Comparison of ENCODE assay signal across 10 cellular contexts in genomic region chr9:69180200-69180599, GRCh38. TPM values are rescaled to one million over a fixed set of nuclear protein-coding genes. Genes with fewer than 3 reads are reported as not detected.
DNase-seq lines count a peak whose midpoint lies in the region; ATAC-seq and TF ChIP-seq lines count a peak whose summit lies in the region.
"Had no signal": no experiment of that assay in that cellular context is flagged by ENCODE, and none has a peak within 500 bp of the region (broad histone marks: within the 10 kb centered on the region; RNA-seq: fewer than 3 reads in every experiment).

No MANE protein-coding gene starts in this region.

- WGBS in esophagus, 2 donors, result 72 to 83% methylated on average over 3 of the region's 3 CpGs

- peak overlapping the region in 3 of 4 donors; percentile 33 to 66 (median 34) for H3K4me3 Mint-ChIP-seq in CD4-positive, CD25-positive, alpha-beta regulatory T cell
- H3K4me3 Mint-ChIP-seq: natural killer cell treated with Interleukin-12 subunit alpha and Interleukin-12 subunit beta and Interleukin-15 and Interleukin-18, amount 100 ng/mL, for 72 hours had no signal

- no peaks in the 10 kb centered on the region for H3K9me3 ChIP-seq in CD4-positive, CD25-positive, alpha-beta regulatory T cell (ENCODE audit: control insufficient read depth in 2 of 2, low read length in 2 of 2)
- H3K9me3 ChIP-seq in SJSA1 (replicated peaks), result no peaks in the 10 kb centered on the region
- H3K9me3 ChIP-seq in esophagus (ENCODE audit: control insufficient read depth in 2 of 2, insufficient read depth in 1 of 2, low read depth in 1 of 2, low read length in 1 of 2), result no peaks in the 10 kb centered on the region
- no peaks in the 10 kb centered on the region for H3K9me3 ChIP-seq in gastrocnemius medialis

- TF ChIP-seq POLR2A in gastrocnemius medialis (IDR thresholded peaks at IDR 0.05), result no peak

- peak overlapping the region; percentile 13 to 87 (median 58) for H3K27ac Mint-ChIP-seq in CD4-positive, CD25-positive, alpha-beta regulatory T cell
- H3K27ac Mint-ChIP-seq: natural killer cell treated with Interleukin-12 subunit alpha and Interleukin-12 subunit beta and Interleukin-15 and Interleukin-18, amount 100 ng/mL, for 72 hours had no signal

- H3K4me1 Mint-ChIP-seq in CD4-positive, CD25-positive, alpha-beta regulatory T cell, result peaks cover 33 to 67% (median 53%) of the 10 kb centered on the region in 4 donors

- no peak for TF ChIP-seq CTCF in gastrocnemius medialis (IDR thresholded peaks at IDR 0.05 in 4 of 5, conservative IDR thresholded peaks at IDR 0.05 in 1 of 5)

- peak overlapping the region; percentile 51 for H3K4me3 ChIP-seq in CD4-positive, CD25-positive, alpha-beta regulatory T cell (ENCODE audit: low read depth, low read length)
- H3K4me3 ChIP-seq in SJSA1, result no peak overlapping the region
- H3K4me3 ChIP-seq in esophagus (ENCODE audit: low read depth in 1 of 2, low read length in 2 of 2), result no peak overlapping the region
- no peak overlapping the region for H3K4me3 ChIP-seq in gastrocnemius medialis

- DNase-seq in CD4-positive, CD25-positive, alpha-beta regulatory T cell, result no peak
- DNase-seq in SJSA1 (ENCODE audit: low read depth in 1 of 2, low spot score in 2 of 2) (no peak), gastrocnemius medialis (no peak), medulla oblongata (ENCODE audit: extremely low spot score) (no peak), ecto neural progenitor cell (ENCODE audit: low spot score) (no peak), iPS-NIHi7 (ENCODE audit: extremely low spot score) (no peak), HEK293T (ENCODE audit: extremely low spot score) (no peak)
- DNase-seq: NCI-H2107 had no signal

- in situ Hi-C loops in gastrocnemius medialis (cut with MboI; ENCODE audit: low sequenced_read_pairs in 4 of 4), result no loop called here

- POLR2A ChIA-PET in HEK293T (lab: Yijun Ruan, JAX), result interaction anchor here (0.7 kb wide), 1 partner anchor 144 kb away, joined by 3 read pairs; the partner anchor contains the start of gene FXN

- no peaks in the 10 kb centered on the region for H3K9me3 Mint-ChIP-seq in CD4-positive, CD25-positive, alpha-beta regulatory T cell
- H3K9me3 Mint-ChIP-seq: natural killer cell treated with Interleukin-12 subunit alpha and Interleukin-12 subunit beta and Interleukin-15 and Interleukin-18, amount 100 ng/mL, for 72 hours had no signal

- no peaks in the 10 kb centered on the region for H3K27me3 ChIP-seq in CD4-positive, CD25-positive, alpha-beta regulatory T cell (ENCODE audit: control insufficient read depth, insufficient read depth, low read length)
- H3K27me3 ChIP-seq in SJSA1 (replicated peaks) (no peaks in the 10 kb centered on the region), esophagus (ENCODE audit: control insufficient read depth in 1 of 2, insufficient read depth in 2 of 2, low read length in 2 of 2) (no peaks in the 10 kb centered on the region), gastrocnemius medialis (no peaks in the 10 kb centered on the region)

- ATAC-seq in CD4-positive, CD25-positive, alpha-beta regulatory T cell (ENCODE audit: low read depth in 2 of 2), result no peak
- no peak for ATAC-seq in gastrocnemius medialis

- H3K36me3 ChIP-seq in CD4-positive, CD25-positive, alpha-beta regulatory T cell (ENCODE audit: control insufficient read depth, insufficient read depth, low read length), result no peaks in the 10 kb centered on the region
- H3K36me3 ChIP-seq in SJSA1 (no peaks in the 10 kb centered on the region; the same call in 1 of the 2 replicates), esophagus (ENCODE audit: control insufficient read depth in 2 of 2, insufficient read depth in 2 of 2, low read length in 1 of 2) (no peaks in the 10 kb centered on the region), gastrocnemius medialis (no peaks in the 10 kb centered on the region)

- peaks cover 56% of the 10 kb centered on the region for H3K4me1 ChIP-seq in CD4-positive, CD25-positive, alpha-beta regulatory T cell (ENCODE audit: control insufficient read depth, insufficient read depth, low read length, poor library complexity, severe bottlenecking)
- H3K4me1 ChIP-seq in SJSA1 (replicated peaks) (peaks cover 54% of the 10 kb centered on the region), esophagus (ENCODE audit: control insufficient read depth in 2 of 2, insufficient read depth in 2 of 2, low read length in 1 of 2) (peaks cover 0 to 3% of the 10 kb centered on the region in 2 donors), gastrocnemius medialis (peaks cover 5 to 15% of the 10 kb centered on the region in 2 donors)

- intact Hi-C loops in gastrocnemius medialis (cut with DNase I; ENCODE audit: low total_unique reads), result no loop called here

- H3K36me3 Mint-ChIP-seq in CD4-positive, CD25-positive, alpha-beta regulatory T cell, result peaks cover 4% of the 10 kb centered on the region
- H3K36me3 Mint-ChIP-seq: natural killer cell treated with Interleukin-12 subunit alpha and Interleukin-12 subunit beta and Interleukin-15 and Interleukin-18, amount 100 ng/mL, for 72 hours had no signal

- H3K27me3 Mint-ChIP-seq in CD4-positive, CD25-positive, alpha-beta regulatory T cell, result no peaks in the 10 kb centered on the region

- CTCF ChIA-PET in HEK293T (lab: Yijun Ruan, JAX), result interaction anchor here (1.0 kb wide), 1 partner anchor 13 kb away, joined by 4 read pairs; no protein-coding TSS in a partner anchor

- peak overlapping the region; percentile 24 for H3K27ac ChIP-seq in CD4-positive, CD25-positive, alpha-beta regulatory T cell (ENCODE audit: insufficient read depth, low read length, poor library complexity, severe bottlenecking)
- peak overlapping the region; percentile 63 for H3K27ac ChIP-seq in SJSA1
- H3K27ac ChIP-seq in esophagus (ENCODE audit: low read depth in 2 of 2, low read length in 1 of 2), result peak overlapping the region; percentile 47 to 73
- H3K27ac ChIP-seq in gastrocnemius medialis, result peak overlapping the region in 3 of 4 donors; percentile 49 to 66 (median 53)

TF ChIP-seq in HEK293T, 16 proteins besides CTCF, POLR2A, EP300 and RAD21:
- no peak for TF ChIP-seq ZNF384 (IDR thresholded peaks at IDR 0.05)
- no peak for TF ChIP-seq NFRKB (IDR thresholded peaks at IDR 0.05)
- TF ChIP-seq CTBP1 (IDR thresholded peaks at IDR 0.05; ENCODE audit: borderline replicate concordance), result no peak
- TF ChIP-seq SP1 (IDR thresholded peaks at IDR 0.05), result no peak
- TF ChIP-seq FOXA1 (IDR thresholded peaks at IDR 0.05), result no peak
- no peak for TF ChIP-seq FOXM1 (IDR thresholded peaks at IDR 0.05; ENCODE audit: borderline replicate concordance)
- no peak for TF ChIP-seq FOXK2 (IDR thresholded peaks at IDR 0.05)
- no peak for TF ChIP-seq ELF4 (IDR thresholded peaks at IDR 0.05)
- no peak for TF ChIP-seq BHLHE40 (IDR thresholded peaks at IDR 0.05; ENCODE audit: borderline replicate concordance)
- no peak for TF ChIP-seq PKNOX1 (IDR thresholded peaks at IDR 0.05)
- TF ChIP-seq HDGF (IDR thresholded peaks at IDR 0.05; ENCODE audit: borderline replicate concordance), result no peak
- TF ChIP-seq L3MBTL2 (conservative IDR thresholded peaks at IDR 0.05), result no peak
- TF ChIP-seq ARNT (IDR thresholded peaks at IDR 0.05), result no peak
- no peak for TF ChIP-seq LEF1 (IDR thresholded peaks at IDR 0.05; ENCODE audit: borderline replicate concordance)
- TF ChIP-seq SUZ12 (IDR thresholded peaks at IDR 0.05), result no peak
- no peak for TF ChIP-seq TARDBP (IDR thresholded peaks at IDR 0.05)

RNA-seq across cellular contexts. Expression of gene TJP2, which starts 6.1 kb away (rescaled TPM):
- 13.9 TPM for total RNA-seq in CD4-positive, CD25-positive, alpha-beta regulatory T cell
- polyA plus RNA-seq in CD4-positive, CD25-positive, alpha-beta regulatory T cell, result 10 to 100 TPM in 2 of 4 donors, 1 to 10 TPM in 2; 5.3 to 11.3 (median 8.7) TPM
- total RNA-seq in SJSA1 (2014; rRNA removed; shearing (Covaris generic)), result 15.0 and 25.8 TPM in 2 replicates
- polyA plus RNA-seq in esophagus, result 10 to 100 TPM; 61.5 to 63.9 TPM
- total RNA-seq in gastrocnemius medialis, result 10 to 100 TPM; 10.5 to 23.1 (median 17.6) TPM
